ENCODE assay signal across 17 cellular contexts in genomic region chr13:23668557-23668956, GRCh38.
"Had no signal": no experiment of that assay in that cellular context is flagged by ENCODE, and none has a peak within 500 bp of the region (broad histone marks: within the 10 kb centered on the region; RNA-seq: fewer than 3 reads in every experiment).

No MANE protein-coding gene starts in this region.

- FAIRE-seq: bronchial epithelial cell had no signal

- H3K9me3 ChIP-seq: esophagus squamous epithelium, spleen, thoracic aorta had no signal

- H3K36me3 ChIP-seq: thoracic aorta had no signal

- H3K4me1 ChIP-seq: spleen had no signal

- ATAC-seq: activated T-helper 17 cell treated with anti-CD3 and anti-CD28 coated beads, Interleukin-2, amount 50 U/mL, for 72 hours; left lobe of liver had no signal

- H3K27me3 ChIP-seq: esophagus squamous epithelium, spleen had no signal

- H3K4me3 ChIP-seq: esophagus squamous epithelium, spleen, thoracic aorta had no signal

- DNase-seq: activated naive CD4-positive, alpha-beta T cell treated with anti-CD3 and anti-CD28 coated beads for 36 hours; activated naive CD8-positive, alpha-beta T cell treated with anti-CD3 and anti-CD28 coated beads, Interleukin-2, amount 10 ng/mL, durations not matched to agents 7 days and 5 days; activated T-cell treated with anti-CD3 and anti-CD28 coated beads, Interleukin-2, amount 50 U/mL, for 24 hours; amniotic stem cell; cerebellar nuclear complex; cortex of kidney; endodermal cell; esophagus squamous epithelium; immature natural killer cell; posterior cingulate gyrus; spleen; stimulated activated CD4-positive, alpha-beta T cell treated with anti-CD3 and anti-CD28 coated beads, Interleukin-4, amount 100 ng/mL, for 1 hour; T-helper 9 cell had no signal

- H3K27ac ChIP-seq: esophagus squamous epithelium, spleen, thoracic aorta had no signal
